ENCODE assay signal across 22 cellular contexts in the genomic region with DNA sequence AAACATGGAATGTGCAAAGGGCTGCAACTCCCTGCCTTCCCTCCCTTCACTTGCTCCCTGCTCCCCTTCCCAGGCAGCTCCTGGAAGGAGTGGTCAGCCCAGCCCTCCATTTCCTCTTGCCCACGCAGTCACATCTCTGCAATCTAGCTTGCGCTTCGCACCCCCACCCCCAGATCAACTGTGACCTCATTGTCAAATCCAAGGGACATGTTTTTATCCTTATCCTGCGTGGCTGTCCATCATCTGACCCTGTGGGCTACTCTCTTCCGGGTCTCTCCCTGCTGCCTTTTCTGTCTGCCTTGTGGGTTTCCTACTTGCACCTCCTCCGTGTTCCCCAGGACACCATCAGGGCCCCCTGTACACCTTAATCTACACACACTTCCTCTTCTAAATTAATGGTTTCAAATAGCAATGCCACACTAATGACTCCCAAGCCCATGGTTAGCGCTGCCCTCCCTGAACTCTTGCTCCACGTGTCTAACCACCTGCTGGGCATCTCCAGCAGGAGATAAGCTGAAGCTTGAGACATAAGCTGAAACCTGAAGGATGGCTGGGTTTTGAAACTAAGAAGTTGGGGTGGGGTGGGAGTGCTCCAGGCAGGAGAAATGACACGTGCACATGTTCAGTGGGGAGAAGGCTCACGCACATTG.
DNase-seq lines count a peak whose midpoint lies in the region; ATAC-seq, FAIRE-seq and TF ChIP-seq lines count a peak whose summit lies in the region.
"Had no signal": no experiment of that assay in that cellular context is flagged by ENCODE, and none has a peak within 500 bp of the region (broad histone marks: within the 10 kb centered on the region; RNA-seq: fewer than 3 reads in every experiment).

No MANE protein-coding gene starts in this region.

- H3K79me2 ChIP-seq in SK-N-SH (ENCODE audit: insufficient read depth) (no peaks in the 10 kb centered on the region), K562 (ENCODE audit: control insufficient read depth, insufficient read depth, low read length) (no peaks in the 10 kb centered on the region)

- H3K4me2 ChIP-seq in SK-N-SH (peak overlapping the region; percentile 35; the same call in 1 of the 2 replicates), K562 (ENCODE audit: insufficient read depth, low read length) (peak overlapping the region; percentile 46)

- H3K9me1 ChIP-seq in K562 (ENCODE audit: control insufficient read depth, insufficient read depth, low read length) = peaks cover 8% of the 10 kb centered on the region

- no TSS peak for BruUV-seq in K562 (replicated peaks; lab: Mats Ljungman, UMichigan)

- TF ChIP-seq POLR2A in K562 (conservative IDR thresholded peaks at IDR 0.05) = no peak
- TF ChIP-seq POLR2A in uterus (IDR thresholded peaks at IDR 0.05) = no peak

- H3F3A ChIP-seq in SK-N-SH (replicated peaks; ENCODE audit: insufficient read depth) = peaks cover 6% of the 10 kb centered on the region

- peak overlapping the region in 1 of 2 experiments; percentile 35; a peak in 2 of 4 replicates for H3K27ac ChIP-seq in SK-N-SH (ENCODE audit: low read depth in 2 of 2, low read length in 1 of 2)
- no peak overlapping the region; the same call in 2 of the 3 replicates for H3K27ac ChIP-seq in K562 (ENCODE audit: extremely low read depth, low read depth, low read length)
- H3K27ac ChIP-seq in uterus = no peak overlapping the region
- H3K27ac ChIP-seq: adrenal gland had no signal

- H3K4me1 ChIP-seq in SK-N-SH (ENCODE audit: control insufficient read depth in 1 of 2, insufficient read depth in 2 of 2, low read depth in 1 of 2, low read length in 1 of 2) = peaks cover 7 to 20% of the 10 kb centered on the region in 2 experiments; a peak in 1 of 4 replicates
- peaks cover 17 to 30% of the 10 kb centered on the region in 2 experiments for H3K4me1 ChIP-seq in K562 (replicated peaks in 1 of 2; ENCODE audit: control insufficient read depth in 2 of 2, insufficient read depth in 2 of 2, low read length in 2 of 2)
- H3K4me1 ChIP-seq in uterus = no peaks in the 10 kb centered on the region
- H3K4me1 ChIP-seq: adrenal gland had no signal

- ATAC-seq in SK-N-SH treated with all-trans-retinoic acid at 6 μM for 48 hours (no peak; the same call in 2 of the 3 replicates), K562 (peak; percentile 71), HG03460 (IDR thresholded peaks at IDR 0.05; ENCODE audit: unreplicated experiment) (no peak)
- ATAC-seq: effector memory CD8-positive, alpha-beta T cell; stimulated activated naive CD8-positive, alpha-beta T cell treated with anti-CD3 and anti-CD28 coated beads, Interleukin-15, amount 100 ng/mL, for 72 hours had no signal

- TF ChIP-seq RAD21 in SK-N-SH (IDR thresholded peaks at IDR 0.05; ENCODE audit: low read length) = no peak
- TF ChIP-seq RAD21 in K562 (CRISPR knock-in tag; conservative IDR thresholded peaks at IDR 0.05 in 1 of 2, IDR thresholded peaks at IDR 0.05 in 1 of 2) = no peak

- in situ Hi-C loops in K562 (cut with MboI) = no loop called here

- DNase-seq in SK-N-SH (no peak), NCI-H226 (peak; percentile 16), K562 (ENCODE audit: extremely low read depth in 1 of 4, low spot score in 3 of 4) (peak; percentile 39 to 58 (median 45)), retina (peak; percentile 30), uterus (no peak), NCI-H1694 (lab: John Stamatoyannopoulos, UW) (no peak)
- DNase-seq: activated CD4-positive, alpha-beta memory T cell treated with anti-CD3 and anti-CD28 coated beads for 36 hours; activated T-cell treated with anti-CD3 and anti-CD28 coated beads, Interleukin-2, amount 50 U/mL, for 72 hours; adrenal gland; central memory CD4-positive, alpha-beta T cell; DMS79; effector memory CD8-positive, alpha-beta T cell; H7; hippocampal formation; kidney; midbrain; NCI-H1930; NCI-H510A treated with DMSO at 0.1 percent for 48 hours; stimulated activated naive CD8-positive, alpha-beta T cell treated with anti-CD3 and anti-CD28 coated beads, Interleukin-15, amount 100 ng/mL, for 72 hours had no signal

- TF ChIP-seq CTCF in SK-N-SH (IDR thresholded peaks at IDR 0.05) (no peak), K562 (IDR thresholded peaks at IDR 0.05 in 2 of 3, conservative IDR thresholded peaks at IDR 0.05 in 1 of 3; ENCODE audit: insufficient read depth in 2 of 3, low read depth in 1 of 3, low read length in 3 of 3) (no peak), uterus (IDR thresholded peaks at IDR 0.05) (no peak)

- H3K4me3 ChIP-seq in SK-N-SH (ENCODE audit: low read depth in 2 of 2, low read length in 1 of 2) (no peak overlapping the region), K562 (no peak overlapping the region), uterus (no peak overlapping the region)
- H3K4me3 ChIP-seq: adrenal gland had no signal

- FAIRE-seq in K562 (lab: Jason Lieb, UNC) = no peak
- FAIRE-seq: kidney, urothelium cell line had no signal

- H3K9me3 ChIP-seq in SK-N-SH (no peaks in the 10 kb centered on the region), K562 (replicated peaks; ENCODE audit: control insufficient read depth, insufficient read depth, low read depth, low read length) (no peaks in the 10 kb centered on the region; the same call in 1 of the 2 replicates), uterus (no peaks in the 10 kb centered on the region)
- H3K9me3 ChIP-seq: adrenal gland had no signal

- intact Hi-C loops in K562 (cut with micrococcal nuclease) (no loop called here), uterus (cut with DNase I; ENCODE audit: low total_unique reads) (no loop called here)

- no peaks in the 10 kb centered on the region for H4K20me1 ChIP-seq in SK-N-SH (ENCODE audit: insufficient read depth)
- H4K20me1 ChIP-seq in K562 (replicated peaks; ENCODE audit: control insufficient read depth, insufficient read depth, low read length) = no peaks in the 10 kb centered on the region

- H3K27me3 ChIP-seq in SK-N-SH (ENCODE audit: insufficient read depth) (no peaks in the 10 kb centered on the region), K562 (ENCODE audit: control insufficient read depth in 2 of 2, insufficient read depth in 2 of 2, low read length in 2 of 2) (no peaks in the 10 kb centered on the region), uterus (no peaks in the 10 kb centered on the region)
- H3K27me3 ChIP-seq: adrenal gland had no signal

- CTCF ChIA-PET in SK-N-SH (lab: Yijun Ruan, JAX) (interaction anchor here (1.1 kb wide), 1 partner anchor 285 kb away, joined by 3 read pairs; no protein-coding TSS in a partner anchor), K562 (lab: Yijun Ruan, JAX; ENCODE audit: low intra/inter-chr PET ratio) (no interaction called here)

- H3K9me2 ChIP-seq in SK-N-SH = no peaks in the 10 kb centered on the region

- WGBS in SK-N-SH (ENCODE audit: low lambda C conversion rate) = 88% methylated on average over 10 of the region's 10 CpGs
- 9% methylated on average over 7 of the region's 10 CpGs for WGBS in K562 (ENCODE audit: insufficient coverage, low coverage, missing lambda C conversion rate)

- H3K9ac ChIP-seq in SK-N-SH = no peak overlapping the region
- peak overlapping the region in 1 of 2 experiments; percentile 10; a peak in 2 of 4 replicates for H3K9ac ChIP-seq in K562 (ENCODE audit: insufficient read depth in 1 of 2, low read depth in 2 of 2, low read length in 2 of 2)

- H2AFZ ChIP-seq in SK-N-SH (ENCODE audit: low read depth) = no peak overlapping the region
- peak overlapping the region; percentile 71 for H2AFZ ChIP-seq in K562 (ENCODE audit: low read depth, low read length)

- no peaks in the 10 kb centered on the region for H3K36me3 ChIP-seq in SK-N-SH (replicated peaks in 1 of 2; ENCODE audit: control insufficient read depth in 1 of 2, insufficient read depth in 2 of 2, low read length in 1 of 2)
- no peaks in the 10 kb centered on the region for H3K36me3 ChIP-seq in K562 (ENCODE audit: control insufficient read depth, insufficient read depth, low read length)
- no peaks in the 10 kb centered on the region for H3K36me3 ChIP-seq in uterus
- H3K36me3 ChIP-seq: adrenal gland had no signal

- TF ChIP-seq EP300 in SK-N-SH (IDR thresholded peaks at IDR 0.05; ENCODE audit: borderline replicate concordance in 1 of 2, low read depth in 1 of 2, low read length in 1 of 2) (no peak), K562 (IDR thresholded peaks at IDR 0.05; ENCODE audit: low read length) (no peak)

- POLR2A ChIA-PET in SK-N-SH (lab: Yijun Ruan, JAX) (no interaction called here), K562 (lab: Yijun Ruan, JAX) (interaction anchor here (1.0 kb wide), 1 partner anchor 23 kb away, joined by 3 read pairs; no protein-coding TSS in a partner anchor)

TF ChIP-seq in SK-N-SH, 30 proteins besides CTCF, POLR2A, EP300 and RAD21 (continues in another document):
- TF ChIP-seq JUND (IDR thresholded peaks at IDR 0.05) (no peak), TAF1 (IDR thresholded peaks at IDR 0.05; ENCODE audit: borderline replicate concordance, low read depth, low read length) (no peak), FOXJ3 (CRISPR knock-in tag; IDR thresholded peaks at IDR 0.05) (no peak), GABPA (IDR thresholded peaks at IDR 0.05; ENCODE audit: low read depth) (no peak), NRF1 (IDR thresholded peaks at IDR 0.05; ENCODE audit: low read depth, low read length) (no peak), RFX5 (IDR thresholded peaks at IDR 0.05; ENCODE audit: low read length) (no peak), SIN3A (IDR thresholded peaks at IDR 0.05; ENCODE audit: borderline replicate concordance, low read depth, low read length) (no peak), NFIC (IDR thresholded peaks at IDR 0.05; ENCODE audit: borderline replicate concordance) (no peak)

TF ChIP-seq in SK-N-SH treated with all-trans-retinoic acid at 6 μM for 48 hours, 23 proteins besides CTCF, POLR2A, EP300 and RAD21 (continues in another document):
- TF ChIP-seq BACH2 (CRISPR knock-in tag; IDR thresholded peaks at IDR 0.05; ENCODE audit: borderline replicate concordance) (no peak), ZC3H10 (CRISPR knock-in tag; IDR thresholded peaks at IDR 0.05) (no peak)

TF ChIP-seq in K562, 482 proteins besides CTCF, POLR2A, EP300 and RAD21 (continues in another document):
- TF ChIP-seq ELF1 (tag; IDR thresholded peaks at IDR 0.05) (0 out of 2 replicates have a peak, but pooled peaks have one; percentile 31), CREM (IDR thresholded peaks at IDR 0.05; ENCODE audit: low read depth) (peak; percentile 36; the same call in 1 of the 2 replicates), BRD4 (IDR thresholded peaks at IDR 0.05) (no peak)
- TF ChIP-seq, protein P1, sequence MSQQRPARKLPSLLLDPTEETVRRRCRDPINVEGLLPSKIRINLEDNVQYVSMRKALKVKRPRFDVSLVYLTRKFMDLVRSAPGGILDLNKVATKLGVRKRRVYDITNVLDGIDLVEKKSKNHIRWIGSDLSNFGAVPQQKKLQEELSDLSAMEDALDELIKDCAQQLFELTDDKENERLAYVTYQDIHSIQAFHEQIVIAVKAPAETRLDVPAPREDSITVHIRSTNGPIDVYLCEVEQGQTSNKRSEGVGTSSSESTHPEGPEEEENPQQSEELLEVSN (IDR thresholded peaks at IDR 0.05; ENCODE audit: borderline replicate concordance in 1 of 2, extremely low read depth in 1 of 2, insufficient read depth in 1 of 2, insufficient read length in 1 of 2, low read depth in 1 of 2, low read length in 1 of 2, poor library complexity in 1 of 2, severe bottlenecking in 1 of 2) = peak in 1 of 2 experiments; percentile 14

Comparison
In these comparisons a context has a peak if more than half of its experiments do, and no peak if none do; other contexts are left out.
1. DNase-seq: peak in NCI-H226 (single experiment), K562 (4 of 4) and retina (single experiment); none in SK-N-SH (single experiment), uterus (0 of 2) and NCI-H1694 (single experiment).